29 cellular contexts compared by ENCODE assay signal in genomic region chr12:126567016-126567415, GRCh38.
"Had no signal": no experiment of that assay in that cellular context is flagged by ENCODE, and none has a peak within 500 bp of the region (broad histone marks: within the 10 kb centered on the region; RNA-seq: fewer than 3 reads in every experiment).

No MANE protein-coding gene starts in this region.

- H3K27ac ChIP-seq: body of pancreas, brain microvascular endothelial cell, breast epithelium, VCaP had no signal

- H3K4me1 ChIP-seq: body of pancreas, breast epithelium had no signal

- DNase-seq: activated B cell treated with CpG ODN at 0.5 μM for 24 hours; activated CD4-positive, alpha-beta memory T cell treated with anti-CD3 and anti-CD28 coated beads, Interleukin-2, amount 10 ng/mL, durations not matched to agents 7 days and 5 days; activated CD4-positive, alpha-beta T cell treated with anti-CD3 and anti-CD28 coated beads for 4 hours; activated CD4-positive, alpha-beta T cell treated with anti-CD3 and anti-CD28 coated beads, Interleukin-2, amount 10 ng/mL, durations not matched to agents 24 days and 14 days; activated CD4-positive, alpha-beta T cell treated with anti-CD3 and anti-CD28 coated beads, Interleukin-2, amount 50 U/mL, for 1 hour; activated CD4-positive, alpha-beta T cell treated with anti-CD3 and anti-CD28 coated beads, Interleukin-2, amount 50 U/mL, for 4 hours; activated CD4-positive, CD25-positive, alpha-beta regulatory T cell treated with anti-CD3 and anti-CD28 coated beads, Interleukin-2, amount 50 U/mL, for 72 hours; activated CD8-positive, alpha-beta memory T cell treated with anti-CD3 and anti-CD28 coated beads for 24 hours; activated CD8-positive, alpha-beta memory T cell treated with anti-CD3 and anti-CD28 coated beads, Interleukin-2, amount 10 ng/mL, durations not matched to agents 7 days and 5 days; activated CD8-positive, alpha-beta memory T cell treated with anti-CD3 and anti-CD28 coated beads, Interleukin-2, amount 50 U/mL, for 48 hours; activated CD8-positive, alpha-beta T cell treated with anti-CD3 and anti-CD28 coated beads, Interleukin-2, amount 10 ng/mL, durations not matched to agents 7 days and 5 days; activated effector memory CD4-positive, alpha-beta T cell treated with Interleukin-2 at 50 U/mL for 16 hours; activated gamma-delta T cell; activated naive CD4-positive, alpha-beta T cell treated with anti-CD3 and anti-CD28 coated beads for 36 hours; activated naive CD8-positive, alpha-beta T cell treated with anti-CD3 and anti-CD28 coated beads, Interleukin-2, amount 10 ng/mL, durations not matched to agents 7 days and 5 days; activated naive CD8-positive, alpha-beta T cell treated with anti-CD3 and anti-CD28 coated beads, Interleukin-2, amount 50 U/mL, for 24 hours; activated T-cell treated with anti-CD3 and anti-CD28 coated beads, Interleukin-2, amount 50 U/mL, for 24 hours; activated T-cell treated with anti-CD3 and anti-CD28 coated beads, Interleukin-2, amount 50 U/mL, for 48 hours; amygdala; anterior cingulate cortex; body of pancreas; brain microvascular endothelial cell; central memory CD4-positive, alpha-beta T cell; SW 1271; T-helper 1 cell; T-helper 2 cell; T-helper 9 cell had no signal

- H3K9me3 ChIP-seq: body of pancreas, breast epithelium had no signal

- ATAC-seq: activated CD8-positive, alpha-beta memory T cell treated with anti-CD3 and anti-CD28 coated beads, Interleukin-2, amount 10 ng/mL, durations not matched to agents 7 days and 5 days; activated CD8-positive, alpha-beta T cell treated with anti-CD3 and anti-CD28 coated beads, Interleukin-2, amount 10 ng/mL, durations not matched to agents 7 days and 5 days; activated naive CD8-positive, alpha-beta T cell treated with anti-CD3 and anti-CD28 coated beads, Interleukin-2, amount 50 U/mL, for 24 hours; body of pancreas had no signal

- H3K27me3 ChIP-seq: body of pancreas, brain microvascular endothelial cell, breast epithelium had no signal

- H3K4me3 ChIP-seq: body of pancreas, breast epithelium had no signal

- H3K36me3 ChIP-seq: brain microvascular endothelial cell, breast epithelium had no signal
